In genomic region chr10:119221201-119221600, GRCh38 we compare ENCODE assay signal across 16 cellular contexts. TPM values are rescaled to one million over a fixed set of nuclear protein-coding genes. Genes with fewer than 3 reads are reported as not detected.
DNase-seq lines count a peak whose midpoint lies in the region; ATAC-seq and TF ChIP-seq lines count a peak whose summit lies in the region.
"Had no signal": no experiment of that assay in that cellular context is flagged by ENCODE, and none has a peak within 500 bp of the region (broad histone marks: within the 10 kb centered on the region; RNA-seq: fewer than 3 reads in every experiment).

No MANE protein-coding gene starts in this region.

- 68 to 72% methylated on average over 4 of the region's 4 CpGs for WGBS in heart right ventricle, 2 donors

- H3K4me1 ChIP-seq in heart right ventricle (peaks cover 18 to 100% (median 72%) of the 10 kb centered on the region in 9 donors), parathyroid adenoma (peaks cover 53% of the 10 kb centered on the region), vagina (peaks cover 68% of the 10 kb centered on the region)
- H3K4me1 ChIP-seq: SJCRH30 had no signal

- H3K9me3 ChIP-seq in heart right ventricle (no peaks in the 10 kb centered on the region), parathyroid adenoma (ENCODE audit: control insufficient read depth, low read length) (no peaks in the 10 kb centered on the region), vagina (no peaks in the 10 kb centered on the region)
- H3K9me3 ChIP-seq: SJCRH30 had no signal

- H3K79me2 ChIP-seq in parathyroid adenoma: peaks cover 57% of the 10 kb centered on the region

- H3K36me3 ChIP-seq in heart right ventricle (peaks cover 0 to 8% (median 0%) of the 10 kb centered on the region in 9 donors), parathyroid adenoma (ENCODE audit: control insufficient read depth, insufficient read depth, low read length) (no peaks in the 10 kb centered on the region), vagina (no peaks in the 10 kb centered on the region)
- H3K36me3 ChIP-seq: SJCRH30 had no signal

- H3K9ac ChIP-seq in parathyroid adenoma: no peak overlapping the region

- TF ChIP-seq CTCF in cardiac fibroblast (IDR thresholded peaks at IDR 0.05; ENCODE audit: low read depth, low read length) (no peak), heart right ventricle (IDR thresholded peaks at IDR 0.05) (no peak), parathyroid adenoma (IDR thresholded peaks at IDR 0.05) (no peak), vagina (IDR thresholded peaks at IDR 0.05) (no peak)

- intact Hi-C loops in heart right ventricle (cut with DNase I) (no loop called here), vagina (cut with DNase I) (no loop called here)

- peak; percentile 31 to 80 for DNase-seq in cardiac fibroblast (ENCODE audit: low read depth in 2 of 2)
- DNase-seq in heart right ventricle: no peak
- DNase-seq in vagina (ENCODE audit: extremely low spot score in 2 of 2): no peak
- no peak for DNase-seq in T-helper 9 cell
- no peak for DNase-seq in stimulated activated CD4-positive, alpha-beta T cell treated with anti-CD3 and anti-CD28 coated beads, Interleukin-4, amount 100 ng/mL, for 4 hours
- DNase-seq in T-helper 2 cell: no peak
- DNase-seq: activated CD4-positive, alpha-beta T cell treated with anti-CD3 and anti-CD28 coated beads, Interleukin-2, amount 10 ng/mL, durations not matched to agents 7 days and 5 days; activated T-cell treated with anti-CD3 and anti-CD28 coated beads, Interleukin-2, amount 50 U/mL, for 72 hours; cerebellar nuclear complex; KG1; kidney; NCI-H1105 treated with DMSO at 0.1 percent for 48 hours; NK-92 treated with Interleukin-12 subunit alpha and Interleukin-12 subunit beta, amount 100 ng/mL, for 24 hours; SJCRH30; stimulated activated CD4-positive, alpha-beta T cell treated with anti-CD3 and anti-CD28 coated beads, Interleukin-2, amount 100 ng/mL, for 48 hours had no signal

- H3K27me3 ChIP-seq in heart right ventricle (no peaks in the 10 kb centered on the region), parathyroid adenoma (ENCODE audit: control insufficient read depth, insufficient read depth, low read length) (no peaks in the 10 kb centered on the region), vagina (no peaks in the 10 kb centered on the region)
- H3K27me3 ChIP-seq: SJCRH30 had no signal

- H3K27ac ChIP-seq in heart right ventricle: peak overlapping the region; percentile 39 to 85 (median 70)
- H3K27ac ChIP-seq in parathyroid adenoma: peak overlapping the region; percentile 87
- H3K27ac ChIP-seq in vagina: peak overlapping the region; percentile 68
- H3K27ac ChIP-seq: SJCRH30 had no signal

- peak in 5 of 8 donors; percentile 12 to 60 (median 30) for ATAC-seq in heart right ventricle

- H2AFZ ChIP-seq in parathyroid adenoma: no peak overlapping the region

- no peak overlapping the region for H3K4me3 ChIP-seq in cardiac fibroblast (replicated peaks in 1 of 2; ENCODE audit: low read depth in 2 of 2, low read length in 2 of 2)
- H3K4me3 ChIP-seq in heart right ventricle: peak overlapping the region in 1 of 10 donors; percentile 4
- H3K4me3 ChIP-seq in parathyroid adenoma (ENCODE audit: low read depth, low read length): no peak overlapping the region
- no peak overlapping the region for H3K4me3 ChIP-seq in vagina
- H3K4me3 ChIP-seq: SJCRH30 had no signal

- no peak overlapping the region for H3K4me2 ChIP-seq in parathyroid adenoma (ENCODE audit: low read length)

- TF ChIP-seq POLR2A in vagina (IDR thresholded peaks at IDR 0.05): no peak

RNA-seq across cellular contexts. Expression of gene GRK5, which starts 13.8 kb away (rescaled TPM):
- total RNA-seq in heart right ventricle (10 to 100 TPM; 11.8 to 80.5 (median 32.5) TPM), vagina (16.5 TPM)
- polyA plus RNA-seq in heart right ventricle: 10 to 100 TPM; 19.4 to 20.2 TPM

RNA-seq across cellular contexts. Expression of gene PRDX3, which starts 42.6 kb away (rescaled TPM):
- total RNA-seq in heart right ventricle (100 to 1,000 TPM; 217 to 323 (median 286) TPM), vagina (83.2 TPM)
- 100 to 1,000 TPM in 1 of 2 donors, 10 to 100 TPM in 1; 75.4 to 185 TPM for polyA plus RNA-seq in heart right ventricle

RNA-seq across cellular contexts. Expression of gene SFXN4, which starts 55.7 kb away (rescaled TPM):
- total RNA-seq in heart right ventricle: 10 to 100 TPM; 32.3 to 53.1 (median 43.3) TPM
- polyA plus RNA-seq in heart right ventricle: 10 to 100 TPM; 65.6 to 95.2 TPM
- total RNA-seq in vagina: 12.3 TPM

Comparison
In these comparisons a context has a peak if more than half of its experiments do, and no peak if none do; other contexts are left out.
1. DNase-seq: peak in cardiac fibroblast (2 of 2); none in heart right ventricle (0 of 2), vagina (0 of 2), T-helper 9 cell (single experiment), stimulated activated CD4-positive, alpha-beta T cell treated with anti-CD3 and anti-CD28 coated beads, Interleukin-4, amount 100 ng/mL, for 4 hours (0 of 2) and T-helper 2 cell (0 of 5).
2. Peak in every context shown above with its lines, with median percentiles within 50 percentile points of each other: H3K27ac ChIP-seq.